Comparison of ENCODE assay signal across 24 cellular contexts in genomic region chr1:24459551-24460266, GRCh38. TPM values are rescaled to one million over a fixed set of nuclear protein-coding genes. Genes with fewer than 3 reads are reported as not detected.
A peak's percentile ranks its signal among the peaks of the same experiment; 100 is the strongest.
DNase-seq lines count a peak whose midpoint lies in the region; ATAC-seq and TF ChIP-seq lines count a peak whose summit lies in the region.
"Had no signal": no experiment of that assay in that cellular context is flagged by ENCODE, and none has a peak within 500 bp of the region (broad histone marks: within the 10 kb centered on the region; RNA-seq: fewer than 3 reads in every experiment).

No MANE protein-coding gene starts in this region.

- POLR2A ChIA-PET in activated CD8-positive, alpha-beta T cell treated with anti-CD3 and anti-CD28 coated beads for 36 hours (lab: Charles Lee) = no interaction called here
- POLR2A ChIA-PET in activated CD8-positive, alpha-beta T cell treated with anti-CD3 and anti-CD28 coated beads, Interleukin-2, amount 10 ng/mL, durations not matched to agents 7 days and 5 days (lab: Charles Lee) = interaction anchor here (1.0 kb wide), 1 partner anchor 27 kb away, joined by 3 read pairs; no protein-coding TSS in a partner anchor
- POLR2A ChIA-PET in Panc1 (lab: Charles Lee) = no interaction called here

- ATAC-seq in activated CD8-positive, alpha-beta T cell treated with anti-CD3 and anti-CD28 coated beads for 36 hours = no peak
- no peak for ATAC-seq in activated CD8-positive, alpha-beta T cell treated with anti-CD3 and anti-CD28 coated beads, Interleukin-2, amount 10 ng/mL, durations not matched to agents 7 days and 5 days
- peak; percentile 38; the same call in 1 of the 2 replicates for ATAC-seq in Panc1
- ATAC-seq in aorta (ENCODE audit: low FRiP score) = no peak
- ATAC-seq: A549; effector memory CD8-positive, alpha-beta T cell; left cardiac atrium; SK-N-SH treated with all-trans-retinoic acid at 6 μM for 48 hours had no signal

- H3K4me3 ChIP-seq in Panc1 (ENCODE audit: low read depth in 2 of 2, low read length in 2 of 2) = no peak overlapping the region
- no peak overlapping the region for H3K4me3 ChIP-seq in endodermal cell (ENCODE audit: low read length)
- H3K4me3 ChIP-seq in parathyroid adenoma (ENCODE audit: low read depth, low read length) = no peak overlapping the region
- H3K4me3 ChIP-seq in aorta (ENCODE audit: low read length in 2 of 2) = no peak overlapping the region
- H3K4me3 ChIP-seq: A549, colonic mucosa, HAP-1, MG63 had no signal

- no peaks in the 10 kb centered on the region for H3K27me3 Mint-ChIP-seq in activated CD8-positive, alpha-beta T cell treated with anti-CD3 and anti-CD28 coated beads for 36 hours
- H3K27me3 Mint-ChIP-seq in activated CD8-positive, alpha-beta T cell treated with anti-CD3 and anti-CD28 coated beads, Interleukin-2, amount 10 ng/mL, durations not matched to agents 7 days and 5 days (ENCODE audit: low read depth) = no peaks in the 10 kb centered on the region
- H3K27me3 Mint-ChIP-seq in endodermal cell (ENCODE audit: insufficient read depth) = no peaks in the 10 kb centered on the region
- H3K27me3 Mint-ChIP-seq: effector memory CD8-positive, alpha-beta T cell; memory B cell; type B pancreatic cell had no signal

- H3K36me3 ChIP-seq in Panc1 (ENCODE audit: control insufficient read depth, insufficient read depth, low read length) = no peaks in the 10 kb centered on the region
- H3K36me3 ChIP-seq in endodermal cell (ENCODE audit: control insufficient read depth, insufficient read depth, low read length) = no peaks in the 10 kb centered on the region
- H3K36me3 ChIP-seq in parathyroid adenoma (ENCODE audit: control insufficient read depth, insufficient read depth, low read length) = no peaks in the 10 kb centered on the region
- H3K36me3 ChIP-seq in aorta (ENCODE audit: control insufficient read depth in 1 of 2, insufficient read depth in 2 of 2, low read length in 1 of 2) = no peaks in the 10 kb centered on the region
- H3K36me3 ChIP-seq: BE2C, colonic mucosa, HAP-1 had no signal

- CTCF ChIA-PET in activated CD8-positive, alpha-beta T cell treated with anti-CD3 and anti-CD28 coated beads for 36 hours (lab: Charles Lee) = interaction anchor here (1.0 to 2.2 kb wide), 5 partner anchors 15 to 127 kb away, joined by 3 to 10 read pairs (median 4); no protein-coding TSS in a partner anchor
- CTCF ChIA-PET in activated CD8-positive, alpha-beta T cell treated with anti-CD3 and anti-CD28 coated beads, Interleukin-2, amount 10 ng/mL, durations not matched to agents 7 days and 5 days (lab: Charles Lee) = interaction anchor here (1.1 to 1.6 kb wide), 3 partner anchors 15 to 127 kb away, joined by 3 to 6 read pairs (median 3); no protein-coding TSS in a partner anchor
- CTCF ChIA-PET in Panc1 (lab: Charles Lee) = no interaction called here

- peaks cover 19% of the 10 kb centered on the region for H3K4me1 Mint-ChIP-seq in activated CD8-positive, alpha-beta T cell treated with anti-CD3 and anti-CD28 coated beads for 36 hours (ENCODE audit: low read depth)
- H3K4me1 Mint-ChIP-seq in activated CD8-positive, alpha-beta T cell treated with anti-CD3 and anti-CD28 coated beads, Interleukin-2, amount 10 ng/mL, durations not matched to agents 7 days and 5 days (ENCODE audit: low read depth) = peaks cover 4% of the 10 kb centered on the region
- H3K4me1 Mint-ChIP-seq in endodermal cell = peaks cover 14% of the 10 kb centered on the region

- peak overlapping the region; percentile 29 for H3K4me2 ChIP-seq in parathyroid adenoma (ENCODE audit: low read length)
- H3K4me2 ChIP-seq: A549 had no signal

- H3K9ac ChIP-seq in endodermal cell (ENCODE audit: extremely low read depth, low read length, poor library complexity, severe bottlenecking) (no peak overlapping the region), parathyroid adenoma (no peak overlapping the region)

- no peaks in the 10 kb centered on the region for H3K27me3 ChIP-seq in Panc1 (ENCODE audit: control insufficient read depth, insufficient read depth, low read length)
- H3K27me3 ChIP-seq in endodermal cell (ENCODE audit: control insufficient read depth, insufficient read depth, low read length, poor library complexity, severe bottlenecking) = no peaks in the 10 kb centered on the region
- no peaks in the 10 kb centered on the region for H3K27me3 ChIP-seq in parathyroid adenoma (ENCODE audit: control insufficient read depth, insufficient read depth, low read length)
- H3K27me3 ChIP-seq in aorta (ENCODE audit: control insufficient read depth in 1 of 2, insufficient read depth in 2 of 2, low read length in 1 of 2) = no peaks in the 10 kb centered on the region
- H3K27me3 ChIP-seq: BE2C, colonic mucosa, MG63 had no signal

- intact Hi-C loops in activated CD8-positive, alpha-beta T cell treated with anti-CD3 and anti-CD28 coated beads for 36 hours (cut with micrococcal nuclease) = no loop called here
- intact Hi-C loops in Panc1 (cut with micrococcal nuclease; ENCODE audit: unreplicated experiment) = no loop called here
- intact Hi-C loops in aorta (cut with DNase I) = no loop called here

- H2AFZ ChIP-seq in parathyroid adenoma = no peak overlapping the region

- H3K9me3 ChIP-seq in Panc1 (ENCODE audit: control insufficient read depth, insufficient read depth, low read depth, low read length) = no peaks in the 10 kb centered on the region
- no peaks in the 10 kb centered on the region for H3K9me3 ChIP-seq in endodermal cell (ENCODE audit: control insufficient read depth, low read length)
- no peaks in the 10 kb centered on the region for H3K9me3 ChIP-seq in parathyroid adenoma (ENCODE audit: control insufficient read depth, low read length)
- H3K9me3 ChIP-seq in aorta (ENCODE audit: control insufficient read depth, low read length) = no peaks in the 10 kb centered on the region
- H3K9me3 ChIP-seq: A549, BE2C, colonic mucosa, HAP-1, MG63 had no signal

- H3K4me1 ChIP-seq in Panc1 (ENCODE audit: control insufficient read depth, insufficient read depth, low read length) = peaks cover 2% of the 10 kb centered on the region; the same call in 1 of the 2 replicates
- H3K4me1 ChIP-seq in endodermal cell (ENCODE audit: control insufficient read depth, insufficient read depth, low read length) = no peaks in the 10 kb centered on the region
- peaks cover 14% of the 10 kb centered on the region for H3K4me1 ChIP-seq in parathyroid adenoma
- no peaks in the 10 kb centered on the region for H3K4me1 ChIP-seq in aorta (ENCODE audit: control insufficient read depth in 1 of 2, insufficient read depth in 2 of 2, low read length in 2 of 2)
- H3K4me1 ChIP-seq: A549, BE2C, colonic mucosa had no signal

- no peak for DNase-seq in activated CD8-positive, alpha-beta T cell treated with anti-CD3 and anti-CD28 coated beads for 36 hours
- no peak for DNase-seq in activated CD8-positive, alpha-beta T cell treated with anti-CD3 and anti-CD28 coated beads, Interleukin-2, amount 10 ng/mL, durations not matched to agents 7 days and 5 days
- DNase-seq in Panc1 (ENCODE audit: low read depth, low spot score) (no peak), endodermal cell (peak; percentile 12), GF-D8 (lab: John Stamatoyannopoulos, UW) (no peak), NCI-H82 treated with DMSO at 0.1 percent for 48 hours (lab: John Stamatoyannopoulos, UW; ENCODE audit: unreplicated experiment) (no peak), aorta (no peak)
- DNase-seq: activated CD4-positive, CD25-positive, alpha-beta regulatory T cell; activated CD8-positive, alpha-beta memory T cell treated with anti-CD3 and anti-CD28 coated beads for 24 hours; BE2C; colonic mucosa; effector memory CD8-positive, alpha-beta T cell; left cardiac atrium; MG63; NCI-H1436; NCI-H526; occipital lobe had no signal

- H3K27ac Mint-ChIP-seq in activated CD8-positive, alpha-beta T cell treated with anti-CD3 and anti-CD28 coated beads for 36 hours = peak overlapping the region; percentile 7
- no peak overlapping the region for H3K27ac Mint-ChIP-seq in activated CD8-positive, alpha-beta T cell treated with anti-CD3 and anti-CD28 coated beads, Interleukin-2, amount 10 ng/mL, durations not matched to agents 7 days and 5 days
- H3K27ac Mint-ChIP-seq in endodermal cell = no peak overlapping the region
- H3K27ac Mint-ChIP-seq: memory B cell, type B pancreatic cell had no signal

- H3K27ac ChIP-seq in Panc1 (ENCODE audit: low read length) (no peak overlapping the region), endodermal cell (ENCODE audit: low read depth, low read length) (no peak overlapping the region), parathyroid adenoma (peak overlapping the region; percentile 15), aorta (ENCODE audit: low read depth in 1 of 2, low read length in 2 of 2) (no peak overlapping the region)
- H3K27ac ChIP-seq: A549, colonic mucosa, RWPE1 had no signal

- TF ChIP-seq CTCF in activated CD8-positive, alpha-beta T cell treated with anti-CD3 and anti-CD28 coated beads for 36 hours (IDR thresholded peaks at IDR 0.05) = no peak
- TF ChIP-seq CTCF in Panc1 (IDR thresholded peaks at IDR 0.05) = no peak
- no peak for TF ChIP-seq CTCF in endodermal cell (conservative IDR thresholded peaks at IDR 0.05)
- no peak for TF ChIP-seq CTCF in parathyroid adenoma (IDR thresholded peaks at IDR 0.05)

- H3K4me3 Mint-ChIP-seq in activated CD8-positive, alpha-beta T cell treated with anti-CD3 and anti-CD28 coated beads for 36 hours = no peak overlapping the region
- H3K4me3 Mint-ChIP-seq in activated CD8-positive, alpha-beta T cell treated with anti-CD3 and anti-CD28 coated beads, Interleukin-2, amount 10 ng/mL, durations not matched to agents 7 days and 5 days = no peak overlapping the region
- no peak overlapping the region for H3K4me3 Mint-ChIP-seq in endodermal cell
- H3K4me3 Mint-ChIP-seq: effector memory CD8-positive, alpha-beta T cell; memory B cell; type B pancreatic cell had no signal

- H3K36me3 Mint-ChIP-seq in activated CD8-positive, alpha-beta T cell treated with anti-CD3 and anti-CD28 coated beads for 36 hours (ENCODE audit: low read depth) = peaks cover 54% of the 10 kb centered on the region
- H3K36me3 Mint-ChIP-seq in activated CD8-positive, alpha-beta T cell treated with anti-CD3 and anti-CD28 coated beads, Interleukin-2, amount 10 ng/mL, durations not matched to agents 7 days and 5 days (ENCODE audit: low read depth) = peaks cover 69% of the 10 kb centered on the region
- peaks cover 2% of the 10 kb centered on the region for H3K36me3 Mint-ChIP-seq in endodermal cell (ENCODE audit: low read depth)

- H3K79me2 ChIP-seq in parathyroid adenoma = no peaks in the 10 kb centered on the region

- in situ Hi-C loops in Panc1 (cut with HindIII; ENCODE audit: low pct_unique_long_range_greater_than_20kb, low sequenced_read_pairs) = no loop called here

- 90 to 91% methylated on average over 4 to 6 of the region's 6 CpGs for WGBS in endodermal cell (ENCODE audit: insufficient coverage in 1 of 2, insufficient read length in 1 of 2), 2 experiments
- 84 to 86% methylated on average over 6 of the region's 6 CpGs for WGBS in aorta, 2 donors

- no TSS peak for BruUV-seq in Panc1 (replicated peaks; lab: Mats Ljungman, UMichigan)

- peaks cover 5% of the 10 kb centered on the region for H3K9me3 Mint-ChIP-seq in activated CD8-positive, alpha-beta T cell treated with anti-CD3 and anti-CD28 coated beads for 36 hours
- H3K9me3 Mint-ChIP-seq in activated CD8-positive, alpha-beta T cell treated with anti-CD3 and anti-CD28 coated beads, Interleukin-2, amount 10 ng/mL, durations not matched to agents 7 days and 5 days (ENCODE audit: insufficient read depth) = peaks cover 7% of the 10 kb centered on the region
- no peaks in the 10 kb centered on the region for H3K9me3 Mint-ChIP-seq in endodermal cell
- H3K9me3 Mint-ChIP-seq: effector memory CD8-positive, alpha-beta T cell; memory B cell; type B pancreatic cell had no signal

RNA-seq across cellular contexts. Expression of gene RCAN3, which starts 42.9 kb away (rescaled TPM):
- 10 to 100 TPM; 55.3 to 56.8 TPM for total RNA-seq in activated CD8-positive, alpha-beta T cell treated with anti-CD3 and anti-CD28 coated beads for 36 hours
- 10 to 100 TPM; 63.7 to 65.6 TPM for total RNA-seq in activated CD8-positive, alpha-beta T cell treated with anti-CD3 and anti-CD28 coated beads, Interleukin-2, amount 10 ng/mL, durations not matched to agents 7 days and 5 days
- 17.5 TPM for total RNA-seq in Panc1 (2021; ENCODE audit: unreplicated experiment)
- 10.9 TPM for polyA plus RNA-seq in Panc1 (2012; ENCODE audit: insufficient read length)
- 10 to 100 TPM; 31.9 to 36.8 TPM for total RNA-seq in endodermal cell
- 10.5 TPM for polyA plus RNA-seq in endodermal cell (2013, experiment 1 of 2)
- polyA plus RNA-seq in endodermal cell (2013, experiment 2 of 2) = 11.3 TPM
- 1 to 10 TPM; 3.8 to 4.8 TPM for total RNA-seq in aorta
- polyA plus RNA-seq in aorta = 1 to 10 TPM in 1 of 2 donors, under 1 TPM in 1; 0.84 to 2.4 TPM

RNA-seq across cellular contexts. Expression of gene NIPAL3, which starts 44.1 kb away (rescaled TPM):
- 10 to 100 TPM; 33.2 to 33.3 TPM for total RNA-seq in activated CD8-positive, alpha-beta T cell treated with anti-CD3 and anti-CD28 coated beads for 36 hours
- 10 to 100 TPM; 43.4 to 46.9 TPM for total RNA-seq in activated CD8-positive, alpha-beta T cell treated with anti-CD3 and anti-CD28 coated beads, Interleukin-2, amount 10 ng/mL, durations not matched to agents 7 days and 5 days
- total RNA-seq in Panc1 (2021; ENCODE audit: unreplicated experiment) (13.6 TPM), endodermal cell (1 to 10 TPM; 4.7 to 5.5 TPM), aorta (10 to 100 TPM in 1 of 2 donors, 1 to 10 TPM in 1; 9.8 to 13.0 TPM)
- 12.3 TPM for polyA plus RNA-seq in Panc1 (2012; ENCODE audit: insufficient read length)
- polyA plus RNA-seq in endodermal cell (2013, experiment 1 of 2) = 7.9 TPM
- 7.4 TPM for polyA plus RNA-seq in endodermal cell (2013, experiment 2 of 2)
- polyA plus RNA-seq in aorta = 1 to 10 TPM; 6.3 to 6.7 TPM

RNA-seq across cellular contexts. Expression of gene STPG1, which starts 46.1 kb away (rescaled TPM):
- total RNA-seq in activated CD8-positive, alpha-beta T cell treated with anti-CD3 and anti-CD28 coated beads for 36 hours = 1 to 10 TPM; 5.6 to 6.3 TPM
- total RNA-seq in activated CD8-positive, alpha-beta T cell treated with anti-CD3 and anti-CD28 coated beads, Interleukin-2, amount 10 ng/mL, durations not matched to agents 7 days and 5 days = 1 to 10 TPM; 8.0 to 9.9 TPM
- total RNA-seq in Panc1 (2021; ENCODE audit: unreplicated experiment) (9.9 TPM), endodermal cell (10 to 100 TPM; 16.6 to 16.9 TPM), aorta (1 to 10 TPM; 3.8 to 5.7 TPM)
- polyA plus RNA-seq in Panc1 (2012; ENCODE audit: insufficient read length) = 8.4 TPM
- 8.8 TPM for polyA plus RNA-seq in endodermal cell (2013, experiment 1 of 2)
- 9.5 TPM for polyA plus RNA-seq in endodermal cell (2013, experiment 2 of 2)
- polyA plus RNA-seq in aorta = 1 to 10 TPM; 2.1 to 3.7 TPM
